Comparison of ENCODE assay signal across 30 cellular contexts in the genomic region with DNA sequence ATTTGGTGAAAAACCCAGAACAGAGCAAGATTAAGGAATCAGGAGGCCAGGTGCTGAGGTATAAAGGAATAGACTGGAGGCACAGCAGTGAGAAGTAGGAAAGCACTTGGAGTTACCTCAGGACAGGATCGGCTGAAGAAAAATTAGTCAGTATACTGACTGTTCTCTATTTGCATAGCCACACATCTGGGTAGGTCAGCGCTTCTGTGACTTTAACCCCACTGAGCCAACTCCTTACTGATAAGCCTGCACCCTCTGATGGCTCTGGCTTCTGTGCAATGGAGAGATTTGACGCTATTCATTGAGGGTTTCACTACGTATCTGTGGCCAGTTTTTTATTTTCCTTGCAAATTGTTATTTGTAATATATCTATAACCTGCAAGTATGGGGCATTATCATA. TPM values are rescaled to one million over a fixed set of nuclear protein-coding genes. Genes with fewer than 3 reads are reported as not detected.
"Had no signal": no experiment of that assay in that cellular context is flagged by ENCODE, and none has a peak within 500 bp of the region (broad histone marks: within the 10 kb centered on the region; RNA-seq: fewer than 3 reads in every experiment).

No MANE protein-coding gene starts in this region.

- H3K4me1 ChIP-seq: breast epithelium had no signal

- DNase-seq: activated B cell treated with CpG ODN at 0.5 μM for 24 hours; activated CD4-positive, alpha-beta memory T cell treated with anti-CD3 and anti-CD28 coated beads, Interleukin-2, amount 10 ng/mL, durations not matched to agents 7 days and 5 days; activated CD4-positive, alpha-beta T cell treated with anti-CD3 and anti-CD28 coated beads for 1 hour; activated CD4-positive, alpha-beta T cell treated with anti-CD3 and anti-CD28 coated beads, Interleukin-2, amount 10 ng/mL, durations not matched to agents 7 days and 5 days; activated gamma-delta T cell treated with Interleukin-2 at 50 U/mL for 16 hours; activated naive CD4-positive, alpha-beta T cell treated with anti-CD3 and anti-CD28 coated beads, Interleukin-2, amount 10 ng/mL, durations not matched to agents 7 days and 5 days; activated naive CD8-positive, alpha-beta T cell treated with anti-CD3 and anti-CD28 coated beads for 36 hours; activated T-cell treated with anti-CD3 and anti-CD28 coated beads for 4 hours; activated T-cell treated with anti-CD3 and anti-CD28 coated beads, Interleukin-2, amount 50 U/mL, for 72 hours; anterior cingulate cortex; caudate nucleus; Kasumi-1; NCI-H1092; NCI-H1417; NCI-H1930; NCI-H2171; NCI-H2227 treated with DMSO at 0.1 percent for 48 hours; NCI-H446 treated with DMSO at 0.1 percent for 48 hours; NCI-H524 treated with DMSO at 0.1 percent for 48 hours; NCI-H82; T-cell; T-helper 2 cell; T1000 had no signal

- ATAC-seq: activated T-cell treated with anti-CD3 and anti-CD28 coated beads, Interleukin-2, amount 50 U/mL, for 72 hours; K562; T-cell had no signal

- H3K4me3 ChIP-seq: breast epithelium, K562, SK-N-MC had no signal

- FAIRE-seq: K562, TTC549 had no signal

- H3K36me3 ChIP-seq: breast epithelium had no signal

- H3K9me3 ChIP-seq: breast epithelium had no signal

- H3K27ac ChIP-seq: breast epithelium, SK-N-MC had no signal

RNA-seq across cellular contexts. Expression of gene MECOM, which starts 22.3 kb away (rescaled TPM):
- total RNA-seq: activated CD4-positive, alpha-beta memory T cell treated with anti-CD3 and anti-CD28 coated beads, Interleukin-2, amount 10 ng/mL, durations not matched to agents 7 days and 5 days; activated CD4-positive, alpha-beta T cell treated with anti-CD3 and anti-CD28 coated beads, Interleukin-2, amount 10 ng/mL, durations not matched to agents 7 days and 5 days; activated CD8-positive, alpha-beta memory T cell treated with anti-CD3 and anti-CD28 coated beads for 36 hours; activated naive CD8-positive, alpha-beta T cell treated with anti-CD3 and anti-CD28 coated beads for 36 hours; activated T-cell treated with anti-CD3 and anti-CD28 coated beads, Interleukin-2, amount 50 U/mL, for 72 hours; activated T-helper 2 cell treated with anti-CD3 and anti-CD28 coated beads, Interferon-gamma antibody, Interleukin-2, Interleukin-4, amounts not matched to agents 10 μg/mL and 5 μg/mL and 100 μg/mL, durations not matched to agents 14 hours and 24 hours and 36 hours; OCI-LY7 had no signal
